ENCODE assay signal across 10 cellular contexts in the genomic region with DNA sequence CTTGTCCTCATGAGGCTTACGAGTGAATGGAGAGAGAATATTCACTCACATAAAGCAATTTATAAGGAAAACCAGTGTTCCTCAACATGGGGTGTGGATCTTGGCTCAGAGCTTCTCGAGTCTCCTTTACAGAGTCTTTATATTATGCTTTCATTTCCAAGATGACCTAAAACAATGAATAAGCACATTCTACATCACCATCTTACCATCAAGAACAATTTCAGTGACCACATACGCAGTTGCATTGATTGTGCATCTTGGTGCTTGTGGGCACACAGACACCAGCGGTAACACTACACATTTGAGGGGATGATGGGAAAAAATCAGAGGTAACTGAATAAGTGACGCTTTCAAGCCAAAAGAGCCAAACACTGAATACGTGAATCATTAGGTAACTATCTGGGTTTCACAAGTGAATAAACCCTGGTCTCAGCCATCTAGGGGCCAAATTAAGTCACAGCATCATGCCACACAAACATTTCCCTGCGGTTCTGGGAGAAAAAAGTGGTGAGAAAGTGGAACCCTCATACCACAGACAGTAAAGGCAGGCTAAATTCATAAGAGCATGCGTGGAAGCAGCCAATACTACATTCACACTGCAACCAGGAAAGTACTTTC. TPM values are rescaled to one million over a fixed set of nuclear protein-coding genes. Genes with fewer than 3 reads are reported as not detected.
DNase-seq lines count a peak whose midpoint lies in the region; ATAC-seq, FAIRE-seq and TF ChIP-seq lines count a peak whose summit lies in the region.
"Had no signal": no experiment of that assay in that cellular context is flagged by ENCODE, and none has a peak within 500 bp of the region (broad histone marks: within the 10 kb centered on the region; RNA-seq: fewer than 3 reads in every experiment).

No MANE protein-coding gene starts in this region.

- H3K4me2 ChIP-seq in DOHH2 (ENCODE audit: low read length) (no peak overlapping the region), astrocyte (ENCODE audit: low read length) (peak overlapping the region; percentile 32)

- H4K20me1 ChIP-seq in DOHH2 (ENCODE audit: control insufficient read depth, insufficient read depth, low read depth, low read length) (no peaks in the 10 kb centered on the region), astrocyte (ENCODE audit: insufficient read depth, low read length) (peaks cover 10% of the 10 kb centered on the region)

- H3K36me3 ChIP-seq in DOHH2 (ENCODE audit: control insufficient read depth, low read length) (peaks cover 48% of the 10 kb centered on the region), astrocyte (ENCODE audit: insufficient read depth, low read length) (peaks cover 18% of the 10 kb centered on the region)

- no peaks in the 10 kb centered on the region for H3K9me2 ChIP-seq in DOHH2 (replicated peaks; ENCODE audit: control insufficient read depth, low read length)

- no peak for FAIRE-seq in astrocyte (lab: Jason Lieb, UNC)
- FAIRE-seq: TTC549 had no signal

- H3K9me3 Mint-ChIP-seq in astrocyte (ENCODE audit: unreplicated experiment), result no peaks in the 10 kb centered on the region
- H3K9me3 Mint-ChIP-seq in activated T-helper 2 cell treated with anti-CD3 and anti-CD28 coated beads, Interferon-gamma antibody, Interleukin-2, Interleukin-4, amounts not matched to agents 10 μg/mL and 5 μg/mL and 100 μg/mL, durations not matched to agents 14 hours and 24 hours and 36 hours, result no peaks in the 10 kb centered on the region

- H3K4me3 Mint-ChIP-seq in astrocyte (ENCODE audit: unreplicated experiment), result peak overlapping the region; percentile 55
- H3K4me3 Mint-ChIP-seq in activated T-helper 2 cell treated with anti-CD3 and anti-CD28 coated beads, Interferon-gamma antibody, Interleukin-2, Interleukin-4, amounts not matched to agents 10 μg/mL and 5 μg/mL and 100 μg/mL, durations not matched to agents 14 hours and 24 hours and 36 hours (ENCODE audit: low read depth), result no peak overlapping the region

- H3K27me3 ChIP-seq in DOHH2 (ENCODE audit: control insufficient read depth, low read length), result no peaks in the 10 kb centered on the region
- no peaks in the 10 kb centered on the region for H3K27me3 ChIP-seq in astrocyte (ENCODE audit: insufficient read depth, low read length)

- H3K4me3 ChIP-seq in DOHH2 (ENCODE audit: low read length) (no peak overlapping the region), astrocyte (ENCODE audit: insufficient read depth, low read depth, low read length) (no peak overlapping the region)

- H3K27ac Mint-ChIP-seq in astrocyte (ENCODE audit: unreplicated experiment), result no peak overlapping the region
- H3K27ac Mint-ChIP-seq in activated T-helper 2 cell treated with anti-CD3 and anti-CD28 coated beads, Interferon-gamma antibody, Interleukin-2, Interleukin-4, amounts not matched to agents 10 μg/mL and 5 μg/mL and 100 μg/mL, durations not matched to agents 14 hours and 24 hours and 36 hours, result no peak overlapping the region

- H3K4me1 ChIP-seq in DOHH2 (ENCODE audit: control insufficient read depth, low read length), result no peaks in the 10 kb centered on the region
- H3K4me1 ChIP-seq in astrocyte (ENCODE audit: insufficient read depth, low read length), result peaks cover 7% of the 10 kb centered on the region

- peak overlapping the region; percentile 26 for H3K9ac ChIP-seq in astrocyte (ENCODE audit: low read length)

- no peaks in the 10 kb centered on the region for H3F3A ChIP-seq in DOHH2 (ENCODE audit: control insufficient read depth, insufficient read depth)

- peaks cover 25% of the 10 kb centered on the region for H3K79me2 ChIP-seq in DOHH2 (ENCODE audit: control insufficient read depth, low read length)
- peaks cover 33% of the 10 kb centered on the region for H3K79me2 ChIP-seq in astrocyte (ENCODE audit: insufficient read depth, low read length)

- H3K27me3 Mint-ChIP-seq in astrocyte (ENCODE audit: low read depth, unreplicated experiment), result no peaks in the 10 kb centered on the region
- H3K27me3 Mint-ChIP-seq in activated T-helper 2 cell treated with anti-CD3 and anti-CD28 coated beads, Interferon-gamma antibody, Interleukin-2, Interleukin-4, amounts not matched to agents 10 μg/mL and 5 μg/mL and 100 μg/mL, durations not matched to agents 14 hours and 24 hours and 36 hours (ENCODE audit: low read depth), result no peaks in the 10 kb centered on the region

- no peak for ATAC-seq in GM18498 (IDR thresholded peaks at IDR 0.05; ENCODE audit: unreplicated experiment)

- H3K36me3 Mint-ChIP-seq in astrocyte (ENCODE audit: low read depth, unreplicated experiment), result peaks cover 12% of the 10 kb centered on the region
- H3K36me3 Mint-ChIP-seq in activated T-helper 2 cell treated with anti-CD3 and anti-CD28 coated beads, Interferon-gamma antibody, Interleukin-2, Interleukin-4, amounts not matched to agents 10 μg/mL and 5 μg/mL and 100 μg/mL, durations not matched to agents 14 hours and 24 hours and 36 hours (ENCODE audit: low read depth), result peaks cover 47% of the 10 kb centered on the region

- DNase-seq in LHCN-M2 (ENCODE audit: low read depth) (peak; percentile 66), astrocyte (ENCODE audit: low read depth) (peak; percentile 85), myocyte (ENCODE audit: low read depth) (peak; percentile 37), NCI-H1436 treated with DMSO at 0.1 percent for 48 hours (lab: John Stamatoyannopoulos, UW) (no peak), activated gamma-delta T cell (lab: John Stamatoyannopoulos, UW) (no peak)
- DNase-seq in activated T-helper 2 cell treated with anti-CD3 and anti-CD28 coated beads, Interferon-gamma antibody, Interleukin-2, Interleukin-4, amounts not matched to agents 10 μg/mL and 5 μg/mL and 100 μg/mL, durations not matched to agents 14 hours and 24 hours and 36 hours (ENCODE audit: low spot score), result no peak

- H3K9me3 ChIP-seq in DOHH2 (ENCODE audit: control insufficient read depth, insufficient read depth, low read length) (no peaks in the 10 kb centered on the region), astrocyte (ENCODE audit: insufficient read depth, low read depth, low read length) (no peaks in the 10 kb centered on the region)

- H3K27ac ChIP-seq in DOHH2 (ENCODE audit: low read depth, low read length), result no peak overlapping the region
- peak overlapping the region; percentile 47 for H3K27ac ChIP-seq in astrocyte (ENCODE audit: low read depth, low read length)
- H3K27ac ChIP-seq: epithelial cell of prostate had no signal

- peaks cover 1% of the 10 kb centered on the region for H3K4me1 Mint-ChIP-seq in astrocyte (ENCODE audit: low read depth, unreplicated experiment)
- peaks cover 6% of the 10 kb centered on the region for H3K4me1 Mint-ChIP-seq in activated T-helper 2 cell treated with anti-CD3 and anti-CD28 coated beads, Interferon-gamma antibody, Interleukin-2, Interleukin-4, amounts not matched to agents 10 μg/mL and 5 μg/mL and 100 μg/mL, durations not matched to agents 14 hours and 24 hours and 36 hours (ENCODE audit: low read depth)

- intact Hi-C loops in activated T-helper 2 cell treated with anti-CD3 and anti-CD28 coated beads, Interferon-gamma antibody, Interleukin-2, Interleukin-4, amounts not matched to agents 10 μg/mL and 5 μg/mL and 100 μg/mL, durations not matched to agents 14 hours and 24 hours and 36 hours (cut with micrococcal nuclease), result no loop called here

- TF ChIP-seq CTCF in DOHH2 (IDR thresholded peaks at IDR 0.05; ENCODE audit: low read depth, low read length, poor library complexity, severe bottlenecking) (peak; percentile 40), astrocyte (IDR thresholded peaks at IDR 0.05; ENCODE audit: insufficient read depth, low read depth, low read length) (peak; percentile 46)

- H2AFZ ChIP-seq in astrocyte (ENCODE audit: low read depth, low read length), result no peak overlapping the region

RNA-seq across cellular contexts. Expression of a gene that starts 9.4 kb away (rescaled TPM):
- total RNA-seq in LHCN-M2 (2014; rRNA removed) (9.5 and 10.1 TPM in 2 replicates), astrocyte (12.4 and 13.7 TPM in 2 replicates), myocyte (10.8 and 11.3 TPM in 2 replicates)
- polyA plus RNA-seq in LHCN-M2 (2012), result 9.3 TPM
- polyA plus RNA-seq in myocyte (2012), result 12.9 TPM
- 23.0 and 26.4 TPM in 2 replicates for total RNA-seq in activated T-helper 2 cell treated with anti-CD3 and anti-CD28 coated beads, Interferon-gamma antibody, Interleukin-2, Interleukin-4, amounts not matched to agents 10 μg/mL and 5 μg/mL and 100 μg/mL, durations not matched to agents 14 hours and 24 hours and 36 hours

RNA-seq across cellular contexts. Expression of a gene that starts 16.3 kb away (rescaled TPM):
- total RNA-seq in LHCN-M2 (2014; rRNA removed) (65.9 and 68.3 TPM in 2 replicates), astrocyte (54.4 and 58.2 TPM in 2 replicates), myocyte (74.4 and 89.7 TPM in 2 replicates)
- polyA plus RNA-seq in LHCN-M2 (2012), result 30.6 TPM
- 46.0 TPM for polyA plus RNA-seq in myocyte (2012)
- 35.3 and 45.3 TPM in 2 replicates for total RNA-seq in activated T-helper 2 cell treated with anti-CD3 and anti-CD28 coated beads, Interferon-gamma antibody, Interleukin-2, Interleukin-4, amounts not matched to agents 10 μg/mL and 5 μg/mL and 100 μg/mL, durations not matched to agents 14 hours and 24 hours and 36 hours

RNA-seq across cellular contexts. Expression of a gene that starts 37.8 kb away (rescaled TPM):
- total RNA-seq in LHCN-M2 (2014; rRNA removed) (945 and 978 TPM in 2 replicates), astrocyte (954 and 1,087 TPM in 2 replicates), myocyte (758 and 872 TPM in 2 replicates)
- polyA plus RNA-seq in LHCN-M2 (2012), result 2,218 TPM
- polyA plus RNA-seq in myocyte (2012), result 1,420 TPM
- 1,775 and 1,796 TPM in 2 replicates for total RNA-seq in activated T-helper 2 cell treated with anti-CD3 and anti-CD28 coated beads, Interferon-gamma antibody, Interleukin-2, Interleukin-4, amounts not matched to agents 10 μg/mL and 5 μg/mL and 100 μg/mL, durations not matched to agents 14 hours and 24 hours and 36 hours

RNA-seq across cellular contexts. Expression of a gene that starts 54.2 kb away (rescaled TPM):
- total RNA-seq in LHCN-M2 (2014; rRNA removed), result 299 and 362 TPM in 2 replicates
- polyA plus RNA-seq in LHCN-M2 (2012), result 456 TPM
- 395 and 421 TPM in 2 replicates for total RNA-seq in astrocyte
- 86.8 and 89.9 TPM in 2 replicates for total RNA-seq in myocyte
- polyA plus RNA-seq in myocyte (2012), result 171 TPM
- 151 and 156 TPM in 2 replicates for total RNA-seq in activated T-helper 2 cell treated with anti-CD3 and anti-CD28 coated beads, Interferon-gamma antibody, Interleukin-2, Interleukin-4, amounts not matched to agents 10 μg/mL and 5 μg/mL and 100 μg/mL, durations not matched to agents 14 hours and 24 hours and 36 hours

Comparison
In these comparisons a context has a peak if more than half of its experiments do, and no peak if none do; other contexts are left out.
1. DNase-seq: peak in LHCN-M2 (single experiment), astrocyte (single experiment) and myocyte (single experiment); none in activated T-helper 2 cell treated with anti-CD3 and anti-CD28 coated beads, Interferon-gamma antibody, Interleukin-2, Interleukin-4, amounts not matched to agents 10 μg/mL and 5 μg/mL and 100 μg/mL, durations not matched to agents 14 hours and 24 hours and 36 hours (single experiment), NCI-H1436 treated with DMSO at 0.1 percent for 48 hours (single experiment) and activated gamma-delta T cell (single experiment).